26 cellular contexts compared by ENCODE assay signal in genomic region chr10:88377510-88377909, GRCh38.
"Had no signal": no experiment of that assay in that cellular context is flagged by ENCODE, and none has a peak within 500 bp of the region (broad histone marks: within the 10 kb centered on the region; RNA-seq: fewer than 3 reads in every experiment).

No MANE protein-coding gene starts in this region.

- ATAC-seq: esophagus mucosa; heart right ventricle; naive thymus-derived CD4-positive, alpha-beta T cell; psoas muscle; right lobe of liver; stimulated activated naive B cell treated with anti-CD40 and anti-IgM and Interleukin-4, amounts not matched to agents 10 μg/mL and 1 μg/mL and 100 μg/mL, for 72 hours; stimulated activated naive CD8-positive, alpha-beta T cell treated with anti-CD3 and anti-CD28 coated beads, Interleukin-15, amount 100 ng/mL, for 72 hours; upper lobe of right lung had no signal

- H3K36me3 ChIP-seq: colonic mucosa, heart right ventricle, left ventricle myocardium inferior, right lobe of liver, spleen, tibial nerve, upper lobe of right lung, vagina had no signal

- DNase-seq: colonic mucosa; effector CD4-positive, alpha-beta T cell; endodermal cell; heart right ventricle; hypothalamus; islet precursor cell; left ventricle myocardium inferior; mesendoderm; naive thymus-derived CD4-positive, alpha-beta T cell; nephron progenitor cell; psoas muscle; retina; right lobe of liver; spleen; stimulated activated CD4-positive, alpha-beta T cell treated with anti-CD3 and anti-CD28 coated beads, Interleukin-2, amount 100 ng/mL, for 24 hours; stimulated activated CD4-positive, alpha-beta T cell treated with anti-CD3 and anti-CD28 coated beads, Interleukin-4, amount 100 ng/mL, for 4 hours; stimulated activated naive B cell treated with anti-CD40 and anti-IgM and Interleukin-4, amounts not matched to agents 10 μg/mL and 1 μg/mL and 100 μg/mL, for 72 hours; stimulated activated naive CD8-positive, alpha-beta T cell treated with anti-CD3 and anti-CD28 coated beads, Interleukin-15, amount 100 ng/mL, for 72 hours; testis; upper lobe of right lung had no signal

- FAIRE-seq: endothelial cell of umbilical vein, frontal cortex had no signal

- H3K4me1 ChIP-seq: colonic mucosa, heart right ventricle, left ventricle myocardium inferior, psoas muscle, spleen, testis, upper lobe of right lung, vagina had no signal

- H3K27ac ChIP-seq: colonic mucosa, heart right ventricle, left ventricle myocardium inferior, psoas muscle, right lobe of liver, spleen, testis, tibial nerve, upper lobe of right lung, vagina had no signal

- H3K27me3 ChIP-seq: colonic mucosa, heart right ventricle, right lobe of liver, spleen, testis, tibial nerve, upper lobe of right lung, vagina had no signal

- H3K9me3 ChIP-seq: colonic mucosa, left ventricle myocardium inferior, psoas muscle, right lobe of liver, testis, tibial nerve, upper lobe of right lung, vagina had no signal

- H3K4me3 ChIP-seq: colonic mucosa, heart right ventricle, left ventricle myocardium inferior, lung, psoas muscle, right lobe of liver, spleen, testis, tibial nerve, upper lobe of right lung, vagina had no signal
